In genomic region chrX:105658136-105658535, GRCh38 we compare ENCODE assay signal across 27 cellular contexts.
DNase-seq lines count a peak whose midpoint lies in the region; ATAC-seq and TF ChIP-seq lines count a peak whose summit lies in the region.
"Had no signal": no experiment of that assay in that cellular context is flagged by ENCODE, and none has a peak within 500 bp of the region (broad histone marks: within the 10 kb centered on the region; RNA-seq: fewer than 3 reads in every experiment).

No MANE protein-coding gene starts in this region.

- no peaks in the 10 kb centered on the region for H3K27me3 ChIP-seq in upper lobe of left lung
- H3K27me3 ChIP-seq in colonic mucosa = peaks cover 5% of the 10 kb centered on the region
- H3K27me3 ChIP-seq: upper lobe of right lung had no signal

- no peaks in the 10 kb centered on the region for H3K9me3 ChIP-seq in upper lobe of left lung
- no peaks in the 10 kb centered on the region for H3K9me3 ChIP-seq in colonic mucosa
- H3K9me3 ChIP-seq: heart right ventricle, upper lobe of right lung had no signal

- H3K4me1 ChIP-seq in upper lobe of left lung (no peaks in the 10 kb centered on the region), colonic mucosa (no peaks in the 10 kb centered on the region)
- H3K4me1 ChIP-seq: heart right ventricle, upper lobe of right lung had no signal

- no peak for TF ChIP-seq POLR2A in upper lobe of left lung (IDR thresholded peaks at IDR 0.05)

- no peak for TF ChIP-seq CTCF in cardiac fibroblast (IDR thresholded peaks at IDR 0.05; ENCODE audit: low read depth, low read length)
- no peak for TF ChIP-seq CTCF in upper lobe of left lung (IDR thresholded peaks at IDR 0.05)
- no peak for TF ChIP-seq CTCF in colonic mucosa (IDR thresholded peaks at IDR 0.05)

- no peak for ATAC-seq in upper lobe of left lung (ENCODE audit: low FRiP score in 2 of 2)
- ATAC-seq: CD8-positive, alpha-beta T cell; heart right ventricle; sciatic nerve; stimulated activated effector memory CD8-positive, alpha-beta T cell treated with anti-CD3 and anti-CD28 coated beads, Interleukin-12 subunit alpha, Interleukin-12 subunit beta, amount 100 ng/mL, for 72 hours; upper lobe of right lung had no signal

- peak; percentile 3 for DNase-seq in ELR (ENCODE audit: low read depth)
- DNase-seq in NCI-H226 = peak; percentile 45
- peak; percentile 78 to 87 for DNase-seq in cardiac fibroblast (ENCODE audit: low read depth in 2 of 2)
- DNase-seq in glomerular visceral epithelial cell (ENCODE audit: extremely low spot score) = peak; percentile 25
- DNase-seq in upper lobe of left lung = no peak
- DNase-seq in DMS53 (lab: John Stamatoyannopoulos, UW) = no peak
- DNase-seq in colonic mucosa = no peak
- no peak for DNase-seq in effector CD8-positive, alpha-beta T cell (lab: John Stamatoyannopoulos, UW)
- DNase-seq: activated CD4-positive, alpha-beta T cell treated with anti-CD3 and anti-CD28 coated beads for 48 hours; activated effector memory CD4-positive, alpha-beta T cell treated with anti-CD3 and anti-CD28 coated beads, Interleukin-2, amount 50 U/mL, for 16 hours; activated T-cell treated with anti-CD3 and anti-CD28 coated beads, Interleukin-2, amount 50 U/mL, for 1 hour; CD8-positive, alpha-beta T cell; dermis blood vessel endothelial cell; H9; heart right ventricle; KBM-7; NCI-H1436 treated with DMSO at 0.1 percent for 48 hours; NCI-H446 treated with DMSO at 0.1 percent for 48 hours; posterior cingulate gyrus; SHP77; stimulated activated CD4-positive, alpha-beta T cell treated with anti-CD3 and anti-CD28 coated beads, Interleukin-4, amount 100 ng/mL, for 24 hours; T-helper 9 cell; upper lobe of right lung; WERI-Rb-1 had no signal

- no peaks in the 10 kb centered on the region for H3K36me3 ChIP-seq in upper lobe of left lung
- no peaks in the 10 kb centered on the region for H3K36me3 ChIP-seq in colonic mucosa
- H3K36me3 ChIP-seq: heart right ventricle, upper lobe of right lung, WERI-Rb-1 had no signal

- H3K9ac ChIP-seq in colonic mucosa (ENCODE audit: low read depth in 2 of 2, low read length in 2 of 2) = no peak overlapping the region

- H3K4me3 ChIP-seq in cardiac fibroblast (replicated peaks in 1 of 2; ENCODE audit: low read depth in 2 of 2, low read length in 2 of 2) = no peak overlapping the region
- H3K4me3 ChIP-seq in upper lobe of left lung = no peak overlapping the region
- no peak overlapping the region for H3K4me3 ChIP-seq in colonic mucosa
- H3K4me3 ChIP-seq: heart right ventricle, lung, upper lobe of right lung had no signal

- no peak for TF ChIP-seq EP300 in upper lobe of left lung (IDR thresholded peaks at IDR 0.05)

- H3K27ac ChIP-seq in upper lobe of left lung (no peak overlapping the region), colonic mucosa (no peak overlapping the region)
- H3K27ac ChIP-seq: heart right ventricle, upper lobe of right lung, WERI-Rb-1 had no signal

- 75 to 91% methylated on average over 2 of the region's 2 CpGs for WGBS in upper lobe of left lung, 2 donors

- intact Hi-C loops in colonic mucosa (cut with DNase I) = no loop called here

Comparison
In these comparisons a context has a peak if more than half of its experiments do, and no peak if none do; other contexts are left out.
1. DNase-seq: peak in ELR (single experiment), NCI-H226 (single experiment), cardiac fibroblast (2 of 2) and glomerular visceral epithelial cell (single experiment); none in upper lobe of left lung (0 of 2), DMS53 (single experiment), colonic mucosa (single experiment) and effector CD8-positive, alpha-beta T cell (single experiment).